Comparison of ENCODE assay signal across 7 cellular contexts in the genomic region with DNA sequence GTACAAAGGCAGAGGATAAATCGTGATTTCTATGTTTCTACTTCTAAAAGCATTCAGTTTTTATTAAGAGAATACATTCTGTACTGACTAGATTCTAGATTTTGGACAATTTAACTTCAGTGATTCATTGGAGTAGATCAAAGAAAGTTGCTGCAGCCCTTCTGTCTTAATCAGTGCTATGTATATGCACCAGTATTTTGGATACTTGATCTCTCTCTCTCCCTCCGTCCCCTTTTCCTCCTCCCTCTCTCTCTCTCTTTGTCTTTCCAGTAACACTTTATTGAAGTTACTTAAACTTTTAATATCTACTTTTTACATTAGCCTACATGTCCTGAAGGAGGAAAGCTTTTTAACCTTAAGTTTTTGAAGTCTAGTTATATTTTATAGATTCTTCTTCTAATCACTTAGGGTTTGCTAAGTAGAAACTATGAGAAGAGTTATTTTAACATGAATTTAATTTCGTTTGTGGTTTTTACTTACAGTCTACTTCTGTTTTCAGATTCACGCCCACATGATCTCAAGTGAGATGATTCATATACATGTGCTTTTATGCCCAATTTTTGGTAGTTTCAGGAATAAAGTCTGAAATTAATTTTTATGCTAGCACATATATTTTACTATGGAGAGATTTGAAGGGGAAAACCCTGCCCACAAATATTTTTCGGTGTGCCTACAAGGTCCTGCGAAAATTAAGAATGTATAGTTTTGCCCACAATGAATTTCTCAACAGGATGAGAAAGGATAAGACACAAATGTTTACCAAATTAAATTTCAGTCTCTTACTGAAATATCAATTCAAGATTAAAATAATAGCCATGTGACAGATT. TPM values are rescaled to one million over a fixed set of nuclear protein-coding genes. Genes with fewer than 3 reads are reported as not detected.
A peak's percentile ranks its signal among the peaks of the same experiment; 100 is the strongest.
DNase-seq lines count a peak whose midpoint lies in the region; ATAC-seq and TF ChIP-seq lines count a peak whose summit lies in the region.

No MANE protein-coding gene starts in this region.

- no peak for DNase-seq in activated B cell treated with CpG ODN at 0.5 μM for 24 hours
- DNase-seq in epidermal melanocyte (ENCODE audit: insufficient read length, low spot score): no peak
- DNase-seq in NCI-H1417 (lab: John Stamatoyannopoulos, UW): no peak
- no peak for DNase-seq in GM20000 (ENCODE audit: low spot score)

- TF ChIP-seq CTCF in activated B cell treated with CpG ODN at 0.5 μM for 24 hours (IDR thresholded peaks at IDR 0.05): no peak
- TF ChIP-seq CTCF in GM20000 (IDR thresholded peaks at IDR 0.05; ENCODE audit: extremely low read depth, missing control alignments): no peak

- peaks cover 20% of the 10 kb centered on the region for H3K4me1 Mint-ChIP-seq in activated B cell treated with CpG ODN at 0.5 μM for 24 hours

- H3K27ac ChIP-seq in skin epidermis: peak overlapping the region in 15 of 21 experiments; percentile 24 to 98 (median 58)

- H3K4me3 Mint-ChIP-seq in activated B cell treated with CpG ODN at 0.5 μM for 24 hours: no peak overlapping the region

- ATAC-seq in GM19351 (IDR thresholded peaks at IDR 0.05; ENCODE audit: unreplicated experiment): peak; percentile 47
- peak; percentile 29 for ATAC-seq in HG03060 (IDR thresholded peaks at IDR 0.05; ENCODE audit: low read depth, unreplicated experiment)
- ATAC-seq in activated B cell treated with CpG ODN at 0.5 μM for 24 hours (ENCODE audit: low read depth): peak; percentile 57

- peaks cover 32% of the 10 kb centered on the region for H3K36me3 Mint-ChIP-seq in activated B cell treated with CpG ODN at 0.5 μM for 24 hours (ENCODE audit: low read depth)

- POLR2A ChIA-PET in activated B cell treated with CpG ODN at 0.5 μM for 24 hours (lab: Charles Lee): interaction anchor here (0.8 to 4.1 kb wide), 7 partner anchors 9 to 41 kb away, joined by 3 to 53 read pairs (median 4); a partner anchor contains a TSS

- H3K9me3 Mint-ChIP-seq in activated B cell treated with CpG ODN at 0.5 μM for 24 hours: no peaks in the 10 kb centered on the region

- H3K27ac Mint-ChIP-seq in activated B cell treated with CpG ODN at 0.5 μM for 24 hours: no peak overlapping the region

- no peaks in the 10 kb centered on the region for H3K27me3 Mint-ChIP-seq in activated B cell treated with CpG ODN at 0.5 μM for 24 hours

- CTCF ChIA-PET in activated B cell treated with CpG ODN at 0.5 μM for 24 hours (lab: Charles Lee): interaction anchor here (1.9 to 2.2 kb wide), 2 partner anchors 14 to 65 kb away, joined by 6 to 8 read pairs; no protein-coding TSS in a partner anchor

- intact Hi-C loops in activated B cell treated with CpG ODN at 0.5 μM for 24 hours (cut with micrococcal nuclease): loop anchor here (1.0 to 10.0 kb wide), 6 partner anchors 8 to 1934 kb away; a partner anchor contains a TSS

- no peak overlapping the region for H3K4me3 ChIP-seq in skin epidermis

RNA-seq across cellular contexts. Expression of a gene that starts 9.1 kb away (rescaled TPM):
- total RNA-seq in activated B cell treated with CpG ODN at 0.5 μM for 24 hours: 139 and 160 TPM in 2 replicates
